Comparison of ENCODE assay signal across 19 cellular contexts in the genomic region with DNA sequence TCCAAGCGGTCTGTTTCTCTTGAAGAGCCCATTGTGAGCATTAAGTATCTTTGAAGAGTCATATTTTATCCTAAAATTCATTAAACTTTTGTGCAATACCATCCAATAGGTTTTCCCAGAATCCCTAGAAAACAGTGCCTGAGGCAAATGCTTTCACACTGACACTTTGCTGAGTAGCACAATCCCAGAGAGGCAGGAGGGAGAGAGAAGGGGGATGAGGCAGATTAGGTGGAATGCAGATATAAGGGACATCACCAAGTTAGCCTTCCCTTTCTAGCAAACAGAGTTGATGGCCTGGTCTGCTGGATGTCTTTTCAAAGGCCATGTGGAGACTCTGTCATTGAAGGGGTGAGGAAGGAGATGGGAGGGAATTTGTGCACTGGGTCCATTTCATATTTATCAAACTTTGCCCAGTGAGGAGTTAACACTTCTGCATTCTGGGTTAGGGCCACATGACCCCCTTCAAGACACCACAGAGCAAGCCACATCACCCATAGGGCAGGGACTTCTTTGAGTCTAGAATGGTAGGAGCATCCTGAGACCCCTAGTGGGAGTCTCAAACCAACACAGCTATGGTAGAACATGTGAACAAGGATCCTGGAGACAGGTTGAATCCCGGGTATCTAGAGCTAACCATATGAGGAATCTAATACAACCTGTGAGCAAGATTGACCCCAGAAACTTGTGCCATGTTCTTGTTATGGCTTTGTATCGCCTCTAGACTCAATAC. TPM values are rescaled to one million over a fixed set of nuclear protein-coding genes. Genes with fewer than 3 reads are reported as not detected.
DNase-seq lines count a peak whose midpoint lies in the region; ATAC-seq and TF ChIP-seq lines count a peak whose summit lies in the region.
"Had no signal": no experiment of that assay in that cellular context is flagged by ENCODE, and none has a peak within 500 bp of the region (broad histone marks: within the 10 kb centered on the region; RNA-seq: fewer than 3 reads in every experiment).

No MANE protein-coding gene starts in this region.

- H3K27me3 ChIP-seq in BE2C (no peaks in the 10 kb centered on the region), foreskin keratinocyte (no peaks in the 10 kb centered on the region)
- H3K27me3 ChIP-seq: SJSA1 had no signal

- DNase-seq in BE2C: no peak
- peak; percentile 6 for DNase-seq in HT-29 (ENCODE audit: low spot score)
- no peak for DNase-seq in WTC11 (ENCODE audit: low spot score)
- peak; percentile 47 to 80 for DNase-seq in foreskin keratinocyte
- DNase-seq in activated CD4-positive, alpha-beta T cell treated with anti-CD3 and anti-CD28 coated beads for 1 hour: no peak
- DNase-seq in posterior cingulate gyrus: no peak
- no peak for DNase-seq in NCI-H345 (lab: John Stamatoyannopoulos, UW)
- DNase-seq in left ventricle myocardium superior: no peak
- DNase-seq: activated T-cell treated with anti-CD3 and anti-CD28 coated beads, Interleukin-2, amount 50 U/mL, for 48 hours; DND-41; NCI-H1105 treated with DMSO at 0.1 percent for 48 hours; NCI-H2107; occipital lobe; right cardiac atrium had no signal

- POLR2A ChIA-PET in WTC11 (lab: Charles Lee): no interaction called here

- intact Hi-C loops in posterior cingulate gyrus (cut with DNase I): no loop called here
- intact Hi-C loops in left ventricle myocardium superior (cut with micrococcal nuclease): no loop called here

- H3K4me3 ChIP-seq in BE2C (ENCODE audit: low read depth, low read length): no peak overlapping the region
- H3K4me3 ChIP-seq: coronary artery, SJSA1 had no signal

- H3K27ac Mint-ChIP-seq in WTC11: no peak overlapping the region
- H3K27ac Mint-ChIP-seq: activated naive CD4-positive, alpha-beta T cell treated with anti-CD3 and anti-CD28 coated beads, Interleukin-2, amount 50 U/mL, for 72 hours had no signal

- H3K36me3 Mint-ChIP-seq in WTC11: no peaks in the 10 kb centered on the region
- H3K36me3 Mint-ChIP-seq: activated naive CD4-positive, alpha-beta T cell treated with anti-CD3 and anti-CD28 coated beads, Interleukin-2, amount 50 U/mL, for 72 hours had no signal

- TF ChIP-seq CTCF in BE2C (IDR thresholded peaks at IDR 0.05; ENCODE audit: low read depth, low read length) (peak; percentile 44), WTC11 (IDR thresholded peaks at IDR 0.05) (no peak), foreskin keratinocyte (conservative IDR thresholded peaks at IDR 0.05) (peak; percentile 9)

- CTCF ChIA-PET in WTC11 (lab: Charles Lee): interaction anchor here (0.6 to 1.1 kb wide), 4 partner anchors 9 to 489 kb away, joined by 3 to 8 read pairs (median 4); no protein-coding TSS in a partner anchor

- H3K27ac ChIP-seq in foreskin keratinocyte: no peak overlapping the region
- H3K27ac ChIP-seq: coronary artery, SJSA1 had no signal

- no peaks in the 10 kb centered on the region for H3K36me3 ChIP-seq in BE2C
- H3K36me3 ChIP-seq: SJSA1 had no signal

- peaks cover 7% of the 10 kb centered on the region for H3K9me3 Mint-ChIP-seq in WTC11

- no peaks in the 10 kb centered on the region for H3K4me1 Mint-ChIP-seq in WTC11

- ATAC-seq in WTC11 (peak; percentile 73), foreskin keratinocyte (peak; percentile 84), left ventricle myocardium superior (no peak)
- ATAC-seq: activated CD4-positive, CD25-positive, alpha-beta regulatory T cell treated with anti-CD3 and anti-CD28 coated beads, Interleukin-2, amount 50 U/mL, for 24 hours; activated naive CD4-positive, alpha-beta T cell treated with anti-CD3 and anti-CD28 coated beads, Interleukin-2, amount 50 U/mL, for 72 hours; right cardiac atrium had no signal

- H3K4me3 Mint-ChIP-seq in WTC11: no peak overlapping the region

- no peaks in the 10 kb centered on the region; the same call in 1 of the 2 replicates for H3K27me3 Mint-ChIP-seq in WTC11 (ENCODE audit: low read depth)

- no peaks in the 10 kb centered on the region; the same call in 1 of the 2 replicates for H3K4me1 ChIP-seq in BE2C
- peaks cover 15% of the 10 kb centered on the region for H3K4me1 ChIP-seq in foreskin keratinocyte

- no peaks in the 10 kb centered on the region for H3K9me3 ChIP-seq in BE2C

TF ChIP-seq in WTC11, 78 proteins besides CTCF, POLR2A, EP300 and RAD21:
- TF ChIP-seq ZNF512 (CRISPR knock-in tag; IDR thresholded peaks at IDR 0.05; ENCODE audit: borderline replicate concordance) (no peak), ATF1 (CRISPR knock-in tag; IDR thresholded peaks at IDR 0.05) (no peak), CREB1 (CRISPR knock-in tag; IDR thresholded peaks at IDR 0.05) (no peak), ZNF423 (CRISPR knock-in tag; IDR thresholded peaks at IDR 0.05) (no peak), TP53 (CRISPR knock-in tag; IDR thresholded peaks at IDR 0.05) (no peak), ZNF232 (CRISPR knock-in tag; IDR thresholded peaks at IDR 0.05) (no peak), HMGXB4 (CRISPR knock-in tag; IDR thresholded peaks at IDR 0.05) (no peak), NFE2L1 (CRISPR knock-in tag; IDR thresholded peaks at IDR 0.05) (no peak), ZNF671 (CRISPR knock-in tag; IDR thresholded peaks at IDR 0.05) (no peak), ZBTB43 (CRISPR knock-in tag; IDR thresholded peaks at IDR 0.05) (no peak), KAT7 (CRISPR knock-in tag; IDR thresholded peaks at IDR 0.05; ENCODE audit: borderline replicate concordance) (no peak), TEAD4 (CRISPR knock-in tag; IDR thresholded peaks at IDR 0.05) (no peak), JAZF1 (CRISPR knock-in tag; IDR thresholded peaks at IDR 0.05) (no peak), MYBL2 (CRISPR knock-in tag; IDR thresholded peaks at IDR 0.05) (no peak)
- TF ChIP-seq, protein P1, sequence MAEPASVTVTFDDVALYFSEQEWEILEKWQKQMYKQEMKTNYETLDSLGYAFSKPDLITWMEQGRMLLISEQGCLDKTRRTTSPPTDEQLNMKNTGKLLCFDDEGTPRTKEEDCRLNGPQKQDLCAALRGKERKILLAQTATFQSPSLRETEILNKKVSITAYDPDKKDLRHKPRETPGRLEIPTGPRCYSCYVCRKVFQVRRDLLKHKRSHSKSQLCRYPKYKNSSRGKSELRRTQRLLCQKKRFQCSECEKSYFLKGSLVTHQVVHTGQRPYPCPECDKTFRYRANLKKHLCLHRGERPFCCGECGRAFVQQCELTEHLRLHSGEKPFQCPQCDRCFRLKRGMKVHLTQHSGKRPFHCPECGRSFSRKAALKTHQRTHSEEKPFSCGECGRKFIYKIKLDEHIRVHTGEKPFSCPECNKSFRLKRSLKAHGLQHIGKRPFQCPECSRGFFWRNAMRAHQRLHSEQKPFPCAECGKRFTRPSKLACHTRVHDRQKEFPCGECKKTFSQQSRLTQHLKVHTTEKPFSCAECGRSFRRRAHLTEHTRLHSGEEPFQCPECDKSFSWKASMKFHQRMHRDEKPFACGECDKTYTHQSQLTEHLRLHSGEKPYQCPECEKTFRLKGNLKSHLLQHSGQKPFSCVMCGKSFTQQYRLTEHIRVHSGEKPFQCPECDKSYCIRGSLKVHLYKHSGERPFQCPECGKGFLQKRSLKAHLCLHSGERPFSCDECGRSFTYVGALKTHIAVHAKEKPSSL (CRISPR knock-in tag; conservative IDR thresholded peaks at IDR 0.05): no peak

RNA-seq across cellular contexts. Expression of gene SEMA6D, which starts 32.0 kb away (rescaled TPM):
- polyA plus RNA-seq in BE2C (2012; ENCODE audit: insufficient read depth, insufficient read length, low read depth): 1.5 TPM
- total RNA-seq in HT-29 (2014; rRNA removed; shearing (Covaris generic)): not detected in 2 replicates
- total RNA-seq in WTC11 (2021): 0.98 to 2.6 TPM (median 2.0 TPM) in 3 replicates
- total RNA-seq in foreskin keratinocyte: 0.74 and 1.2 TPM in 2 replicates
- polyA plus RNA-seq in foreskin keratinocyte: 0.14 and 0.17 TPM in 2 replicates
- total RNA-seq in left ventricle myocardium superior: 19.7 TPM
- total RNA-seq: activated naive CD4-positive, alpha-beta T cell treated with anti-CD3 and anti-CD28 coated beads, Interleukin-2, amount 50 U/mL, for 72 hours; T-helper 2 cell treated with Interferon-gamma antibody and Interleukin-4, amounts not matched to agents 100 ng/mL and 5 ng/mL, for 36 hours had no signal

Comparison
In these comparisons a context has a peak if more than half of its experiments do, and no peak if none do; other contexts are left out.
1. DNase-seq: peak in HT-29 (single experiment) and foreskin keratinocyte (2 of 2); none in BE2C (single experiment), WTC11 (single experiment), activated CD4-positive, alpha-beta T cell treated with anti-CD3 and anti-CD28 coated beads for 1 hour (single experiment), posterior cingulate gyrus (0 of 10), NCI-H345 (single experiment) and left ventricle myocardium superior (single experiment).